21 cellular contexts compared by ENCODE assay signal in genomic region chr9:122118343-122119165, GRCh38. TPM values are rescaled to one million over a fixed set of nuclear protein-coding genes. Genes with fewer than 3 reads are reported as not detected.
"Had no signal": no experiment of that assay in that cellular context is flagged by ENCODE, and none has a peak within 500 bp of the region (broad histone marks: within the 10 kb centered on the region; RNA-seq: fewer than 3 reads in every experiment).

No MANE protein-coding gene starts in this region.

- ATAC-seq: activated T-helper 17 cell treated with anti-CD3 and anti-CD28 coated beads, Interleukin-2, amount 50 U/mL, for 72 hours; WTC11 had no signal

- FAIRE-seq: astrocyte, RCC 7860 had no signal

- DNase-seq: activated CD4-positive, alpha-beta T cell treated with anti-CD3 and anti-CD28 coated beads for 1 hour; activated CD4-positive, alpha-beta T cell treated with anti-CD3 and anti-CD28 coated beads, Interleukin-2, amount 10 ng/mL, durations not matched to agents 24 days and 14 days; activated CD4-positive, alpha-beta T cell treated with anti-CD3 and anti-CD28 coated beads, Interleukin-2, amount 50 U/mL, for 48 hours; activated CD8-positive, alpha-beta memory T cell treated with anti-CD3 and anti-CD28 coated beads for 24 hours; activated gamma-delta T cell; activated naive CD4-positive, alpha-beta T cell treated with anti-CD3 and anti-CD28 coated beads for 36 hours; activated T-cell treated with anti-CD3 and anti-CD28 coated beads, Interleukin-2, amount 50 U/mL, for 48 hours; amygdala; cerebellar nuclear complex; NCI-H1105 treated with DMSO at 0.1 percent for 48 hours; NCI-H1436 treated with DMSO at 0.1 percent for 48 hours; NCI-H187; NCI-H2081; NCI-H510A treated with DMSO at 0.1 percent for 48 hours; NCI-H69; SHP77 had no signal

RNA-seq across cellular contexts. Expression of gene MORN5, which starts 41.2 kb away (rescaled TPM):
- total RNA-seq: activated CD4-positive, alpha-beta T cell treated with anti-CD3 and anti-CD28 coated beads, Interleukin-2, amount 10 ng/mL, durations not matched to agents 24 days and 14 days; activated naive CD4-positive, alpha-beta T cell treated with anti-CD3 and anti-CD28 coated beads for 36 hours; activated T-helper 17 cell treated with anti-CD3 and anti-CD28 coated beads, Interleukin-2, amount 50 U/mL, for 72 hours; astrocyte; cardiac septum; WTC11 had no signal
